In the genomic region with DNA sequence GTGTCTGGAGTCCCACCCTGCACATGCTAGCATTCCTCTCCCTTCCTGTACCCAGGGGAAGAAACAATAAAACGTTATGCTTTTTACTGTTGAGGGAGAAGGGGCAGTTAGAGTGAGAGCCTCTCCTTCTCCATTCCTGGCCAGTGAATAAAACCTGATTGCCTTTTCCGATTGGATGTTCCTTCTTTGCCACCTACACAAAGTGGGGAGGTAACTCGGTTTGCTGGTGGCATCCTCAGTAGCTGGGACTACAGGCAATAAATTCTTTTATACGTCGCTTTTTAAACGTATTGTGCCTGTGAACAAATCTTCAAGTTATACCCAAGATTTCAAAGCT, we compare ENCODE assay signal across 1 cellular context.
TF ChIP-seq lines count a peak whose summit lies in the region.

No MANE protein-coding gene starts in this region.

TF ChIP-seq in K562, 482 proteins besides CTCF, POLR2A, EP300 and RAD21:
- TF ChIP-seq, protein P1, sequence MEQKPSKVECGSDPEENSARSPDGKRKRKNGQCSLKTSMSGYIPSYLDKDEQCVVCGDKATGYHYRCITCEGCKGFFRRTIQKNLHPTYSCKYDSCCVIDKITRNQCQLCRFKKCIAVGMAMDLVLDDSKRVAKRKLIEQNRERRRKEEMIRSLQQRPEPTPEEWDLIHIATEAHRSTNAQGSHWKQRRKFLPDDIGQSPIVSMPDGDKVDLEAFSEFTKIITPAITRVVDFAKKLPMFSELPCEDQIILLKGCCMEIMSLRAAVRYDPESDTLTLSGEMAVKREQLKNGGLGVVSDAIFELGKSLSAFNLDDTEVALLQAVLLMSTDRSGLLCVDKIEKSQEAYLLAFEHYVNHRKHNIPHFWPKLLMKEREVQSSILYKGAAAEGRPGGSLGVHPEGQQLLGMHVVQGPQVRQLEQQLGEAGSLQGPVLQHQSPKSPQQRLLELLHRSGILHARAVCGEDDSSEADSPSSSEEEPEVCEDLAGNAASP (IDR thresholded peaks at IDR 0.05), result no peak
- no peak for TF ChIP-seq HLTF (IDR thresholded peaks at IDR 0.05)
- TF ChIP-seq CTBP1 (IDR thresholded peaks at IDR 0.05; ENCODE audit: borderline replicate concordance), result 0 out of 2 replicates have a peak, but pooled peaks have one; percentile 8
- TF ChIP-seq FOXA3 (CRISPR knock-in tag; conservative IDR thresholded peaks at IDR 0.05 in 1 of 2, IDR thresholded peaks at IDR 0.05 in 1 of 2), result no peak
- TF ChIP-seq ZNF696 (CRISPR knock-in tag; conservative IDR thresholded peaks at IDR 0.05), result no peak
- TF ChIP-seq ZNF75A (CRISPR knock-in tag; IDR thresholded peaks at IDR 0.05), result no peak
- 0 out of 2 replicates have a peak, but pooled peaks have one; percentile 22 for TF ChIP-seq PML (IDR thresholded peaks at IDR 0.05; ENCODE audit: low read length)
- TF ChIP-seq TGIF2 (CRISPR knock-in tag; IDR thresholded peaks at IDR 0.05), result no peak
- TF ChIP-seq SIRT6 (IDR thresholded peaks at IDR 0.05; ENCODE audit: low read depth, low read length), result no peak
- TF ChIP-seq GABPB2 (CRISPR knock-in tag; conservative IDR thresholded peaks at IDR 0.05), result no peak
